In genomic region chr16:16045311-16045710, GRCh38 we compare ENCODE assay signal across 21 cellular contexts.
DNase-seq lines count a peak whose midpoint lies in the region; ATAC-seq and TF ChIP-seq lines count a peak whose summit lies in the region.
"Had no signal": no experiment of that assay in that cellular context is flagged by ENCODE, and none has a peak within 500 bp of the region (broad histone marks: within the 10 kb centered on the region; RNA-seq: fewer than 3 reads in every experiment).

No MANE protein-coding gene starts in this region.

- H3K9ac ChIP-seq in H9 (ENCODE audit: extremely low read depth, insufficient read length, low read length): no peak overlapping the region

- H3K4me1 ChIP-seq in H9 (ENCODE audit: insufficient read depth, low read length): peaks cover 3% of the 10 kb centered on the region; the same call in 1 of the 2 replicates
- H3K4me1 ChIP-seq: upper lobe of right lung had no signal

- H3K4me2 ChIP-seq in H9 (ENCODE audit: insufficient read depth, insufficient read length, low read length): no peak overlapping the region

- peaks cover 10% of the 10 kb centered on the region for H3K4me1 Mint-ChIP-seq in T-helper 1 cell treated with Interleukin-12 subunit alpha and Interleukin-12 subunit beta and Interleukin-4 antibody, amounts not matched to agents 30 μg/mL and 1 μg/mL, for 36 hours (ENCODE audit: low read depth)
- H3K4me1 Mint-ChIP-seq in HFFc6 (ENCODE audit: low read depth) (peaks cover 11% of the 10 kb centered on the region; the same call in 1 of the 2 replicates), H9 (peaks cover 7 to 8% of the 10 kb centered on the region in 2 experiments)
- peaks cover 10% of the 10 kb centered on the region for H3K4me1 Mint-ChIP-seq in activated CD4-positive, alpha-beta memory T cell treated with anti-CD3 and anti-CD28 coated beads, Interleukin-2, amount 10 ng/mL, durations not matched to agents 7 days and 5 days
- H3K4me1 Mint-ChIP-seq: CD14-positive monocyte had no signal

- no peak overlapping the region for H3K23ac ChIP-seq in H9 (ENCODE audit: insufficient read length, low read depth, low read length)

- peaks cover 43% of the 10 kb centered on the region for H3K36me3 Mint-ChIP-seq in T-helper 1 cell treated with Interleukin-12 subunit alpha and Interleukin-12 subunit beta and Interleukin-4 antibody, amounts not matched to agents 30 μg/mL and 1 μg/mL, for 36 hours (ENCODE audit: low read depth)
- H3K36me3 Mint-ChIP-seq in HFFc6 (ENCODE audit: low read depth): peaks cover 44% of the 10 kb centered on the region
- peaks cover 59% of the 10 kb centered on the region for H3K36me3 Mint-ChIP-seq in activated CD4-positive, alpha-beta memory T cell treated with anti-CD3 and anti-CD28 coated beads, Interleukin-2, amount 10 ng/mL, durations not matched to agents 7 days and 5 days (ENCODE audit: low read depth)
- peaks cover 36 to 81% (median 72%) of the 10 kb centered on the region in 3 experiments; a peak in 6 of 7 replicates for H3K36me3 Mint-ChIP-seq in H9 (ENCODE audit: insufficient read depth in 1 of 3, low read depth in 3 of 3)

- no peak overlapping the region for H4K8ac ChIP-seq in H9 (replicated peaks; ENCODE audit: insufficient read length, low read depth, low read length)

- no peaks in the 10 kb centered on the region for H3K9me3 Mint-ChIP-seq in T-helper 1 cell treated with Interleukin-12 subunit alpha and Interleukin-12 subunit beta and Interleukin-4 antibody, amounts not matched to agents 30 μg/mL and 1 μg/mL, for 36 hours
- no peaks in the 10 kb centered on the region for H3K9me3 Mint-ChIP-seq in HFFc6
- H3K9me3 Mint-ChIP-seq in activated CD4-positive, alpha-beta memory T cell treated with anti-CD3 and anti-CD28 coated beads, Interleukin-2, amount 10 ng/mL, durations not matched to agents 7 days and 5 days: no peaks in the 10 kb centered on the region
- no peaks in the 10 kb centered on the region for H3K9me3 Mint-ChIP-seq in H9

- no peaks in the 10 kb centered on the region for H3K27me3 Mint-ChIP-seq in T-helper 1 cell treated with Interleukin-12 subunit alpha and Interleukin-12 subunit beta and Interleukin-4 antibody, amounts not matched to agents 30 μg/mL and 1 μg/mL, for 36 hours (ENCODE audit: low read depth)
- peaks cover 5% of the 10 kb centered on the region for H3K27me3 Mint-ChIP-seq in HFFc6 (ENCODE audit: insufficient read depth)
- H3K27me3 Mint-ChIP-seq in activated CD4-positive, alpha-beta memory T cell treated with anti-CD3 and anti-CD28 coated beads, Interleukin-2, amount 10 ng/mL, durations not matched to agents 7 days and 5 days: no peaks in the 10 kb centered on the region
- H3K27me3 Mint-ChIP-seq in H9 (ENCODE audit: low read depth): no peaks in the 10 kb centered on the region

- H3K79me2 ChIP-seq in H9 (ENCODE audit: insufficient read depth, low read length): no peaks in the 10 kb centered on the region

- H3K56ac ChIP-seq in H9 (ENCODE audit: insufficient read length, low read depth, low read length): no peak overlapping the region

- TF ChIP-seq CTCF in HFFc6 (IDR thresholded peaks at IDR 0.05): no peak
- no peak for TF ChIP-seq CTCF in H9 (conservative IDR thresholded peaks at IDR 0.05)

- H3K4ac ChIP-seq in H9 (ENCODE audit: low read depth, low read length): no peak overlapping the region

- no peak overlapping the region for H2AFZ ChIP-seq in H9 (ENCODE audit: low read length)

- no peak overlapping the region for H2BK120ac ChIP-seq in H9 (ENCODE audit: low read depth, low read length, poor library complexity, severe bottlenecking)

- H2BK5ac ChIP-seq in H9 (ENCODE audit: insufficient read length, low read length): no peak overlapping the region

- H3K18ac ChIP-seq in H9 (ENCODE audit: insufficient read length, low read depth, low read length): no peak overlapping the region

- POLR2A ChIA-PET in activated CD4-positive, alpha-beta memory T cell treated with anti-CD3 and anti-CD28 coated beads, Interleukin-2, amount 10 ng/mL, durations not matched to agents 7 days and 5 days (lab: Charles Lee): no interaction called here

- H2BK15ac ChIP-seq in H9 (ENCODE audit: low read depth, low read length): no peak overlapping the region

- H2AK5ac ChIP-seq in H9 (ENCODE audit: insufficient read length, low read length): no peak overlapping the region

- H3K79me1 ChIP-seq in H9 (ENCODE audit: insufficient read depth, low read depth, low read length, poor library complexity, severe bottlenecking): no peaks in the 10 kb centered on the region

- H4K91ac ChIP-seq in H9 (ENCODE audit: insufficient read length, low read depth, low read length): no peak overlapping the region

- no peak overlapping the region for H2BK12ac ChIP-seq in H9 (ENCODE audit: insufficient read length, low read depth, low read length)

- H3K27ac ChIP-seq in H9 (ENCODE audit: insufficient read length, low read depth, low read length): no peak overlapping the region
- H3K27ac ChIP-seq: brain microvascular endothelial cell, upper lobe of right lung had no signal

- no peaks in the 10 kb centered on the region for H3K23me2 ChIP-seq in H9 (ENCODE audit: insufficient read length, low read depth, low read length, poor library complexity, severe bottlenecking)

- CTCF ChIA-PET in activated CD4-positive, alpha-beta memory T cell treated with anti-CD3 and anti-CD28 coated beads, Interleukin-2, amount 10 ng/mL, durations not matched to agents 7 days and 5 days (lab: Charles Lee): no interaction called here

- H4K5ac ChIP-seq in H9 (ENCODE audit: insufficient read length, low read depth, low read length): no peak overlapping the region

- no peaks in the 10 kb centered on the region for H3K9me3 ChIP-seq in H9 (ENCODE audit: control insufficient read depth, low read depth, low read length)
- H3K9me3 ChIP-seq: upper lobe of right lung had no signal

- peak overlapping the region; percentile 58 for H3K27ac Mint-ChIP-seq in T-helper 1 cell treated with Interleukin-12 subunit alpha and Interleukin-12 subunit beta and Interleukin-4 antibody, amounts not matched to agents 30 μg/mL and 1 μg/mL, for 36 hours
- peak overlapping the region; percentile 22; the same call in 1 of the 2 replicates for H3K27ac Mint-ChIP-seq in HFFc6
- peak overlapping the region; percentile 66 for H3K27ac Mint-ChIP-seq in activated CD4-positive, alpha-beta memory T cell treated with anti-CD3 and anti-CD28 coated beads, Interleukin-2, amount 10 ng/mL, durations not matched to agents 7 days and 5 days
- H3K27ac Mint-ChIP-seq in H9: peak overlapping the region in 1 of 3 experiments; percentile 11; a peak in 2 of 7 replicates

- H3K4me3 Mint-ChIP-seq in T-helper 1 cell treated with Interleukin-12 subunit alpha and Interleukin-12 subunit beta and Interleukin-4 antibody, amounts not matched to agents 30 μg/mL and 1 μg/mL, for 36 hours: no peak overlapping the region
- no peak overlapping the region for H3K4me3 Mint-ChIP-seq in HFFc6
- H3K4me3 Mint-ChIP-seq in activated CD4-positive, alpha-beta memory T cell treated with anti-CD3 and anti-CD28 coated beads, Interleukin-2, amount 10 ng/mL, durations not matched to agents 7 days and 5 days: no peak overlapping the region
- no peak overlapping the region for H3K4me3 Mint-ChIP-seq in H9
- H3K4me3 Mint-ChIP-seq: CD14-positive monocyte had no signal

- DNase-seq in T-helper 1 cell (no peak), HFFc6 (no peak), iris pigment epithelial cell (ENCODE audit: low read depth) (peak; percentile 24), H9 (no peak), middle frontal gyrus (ENCODE audit: extremely low spot score, low spot score) (no peak)
- no peak for DNase-seq in activated CD4-positive, alpha-beta memory T cell treated with anti-CD3 and anti-CD28 coated beads, Interleukin-2, amount 10 ng/mL, durations not matched to agents 7 days and 5 days
- DNase-seq: activated CD8-positive, alpha-beta memory T cell treated with anti-CD3 and anti-CD28 coated beads, Interleukin-2, amount 50 U/mL, for 48 hours; activated naive CD4-positive, alpha-beta T cell treated with Interleukin-2 at 50 U/mL for 16 hours; brain microvascular endothelial cell; DMS79 treated with DMSO at 0.1 percent for 48 hours; kidney; midbrain; NCI-H1694; NCI-H345; NK-92 treated with Interleukin-12 subunit alpha and Interleukin-12 subunit beta, amount 100 ng/mL, for 24 hours; SHP77; stimulated activated naive CD4-positive, alpha-beta T cell treated with Interleukin-2 at 50 U/mL for 16 hours; upper lobe of right lung had no signal

- H3T11ph ChIP-seq in H9 (ENCODE audit: low read length): no peak overlapping the region

- no peaks in the 10 kb centered on the region for H4K20me1 ChIP-seq in H9 (ENCODE audit: control insufficient read depth, insufficient read depth, insufficient read length)

- no peak overlapping the region for H3K14ac ChIP-seq in H9 (ENCODE audit: insufficient read depth, low read length)

- H2BK20ac ChIP-seq in H9 (ENCODE audit: low read depth, low read length, poor library complexity, severe bottlenecking): no peak overlapping the region

- no peak for ATAC-seq in SK-N-SH treated with all-trans-retinoic acid at 6 μM for 48 hours
- ATAC-seq: upper lobe of right lung had no signal

- no peaks in the 10 kb centered on the region for H3K27me3 ChIP-seq in H9 (ENCODE audit: insufficient read depth, low read length)
- H3K27me3 ChIP-seq: brain microvascular endothelial cell, upper lobe of right lung had no signal

- no CpG with 5 or more reads among the region's 2 CpGs for WGBS in H9 (ENCODE audit: extremely low coverage, insufficient read length, low lambda C conversion rate)

TF ChIP-seq in SK-N-SH treated with all-trans-retinoic acid at 6 μM for 48 hours, 23 proteins besides CTCF, POLR2A, EP300 and RAD21:
- no peak for TF ChIP-seq CREB5 (CRISPR knock-in tag; IDR thresholded peaks at IDR 0.05; ENCODE audit: low read depth)
- TF ChIP-seq BACH2 (CRISPR knock-in tag; IDR thresholded peaks at IDR 0.05; ENCODE audit: borderline replicate concordance): no peak
- TF ChIP-seq ZC3H10 (CRISPR knock-in tag; IDR thresholded peaks at IDR 0.05): no peak
- TF ChIP-seq ARNTL (CRISPR knock-in tag; IDR thresholded peaks at IDR 0.05; ENCODE audit: borderline replicate concordance, low read depth): no peak
